10 cellular contexts compared by ENCODE assay signal in the genomic region with DNA sequence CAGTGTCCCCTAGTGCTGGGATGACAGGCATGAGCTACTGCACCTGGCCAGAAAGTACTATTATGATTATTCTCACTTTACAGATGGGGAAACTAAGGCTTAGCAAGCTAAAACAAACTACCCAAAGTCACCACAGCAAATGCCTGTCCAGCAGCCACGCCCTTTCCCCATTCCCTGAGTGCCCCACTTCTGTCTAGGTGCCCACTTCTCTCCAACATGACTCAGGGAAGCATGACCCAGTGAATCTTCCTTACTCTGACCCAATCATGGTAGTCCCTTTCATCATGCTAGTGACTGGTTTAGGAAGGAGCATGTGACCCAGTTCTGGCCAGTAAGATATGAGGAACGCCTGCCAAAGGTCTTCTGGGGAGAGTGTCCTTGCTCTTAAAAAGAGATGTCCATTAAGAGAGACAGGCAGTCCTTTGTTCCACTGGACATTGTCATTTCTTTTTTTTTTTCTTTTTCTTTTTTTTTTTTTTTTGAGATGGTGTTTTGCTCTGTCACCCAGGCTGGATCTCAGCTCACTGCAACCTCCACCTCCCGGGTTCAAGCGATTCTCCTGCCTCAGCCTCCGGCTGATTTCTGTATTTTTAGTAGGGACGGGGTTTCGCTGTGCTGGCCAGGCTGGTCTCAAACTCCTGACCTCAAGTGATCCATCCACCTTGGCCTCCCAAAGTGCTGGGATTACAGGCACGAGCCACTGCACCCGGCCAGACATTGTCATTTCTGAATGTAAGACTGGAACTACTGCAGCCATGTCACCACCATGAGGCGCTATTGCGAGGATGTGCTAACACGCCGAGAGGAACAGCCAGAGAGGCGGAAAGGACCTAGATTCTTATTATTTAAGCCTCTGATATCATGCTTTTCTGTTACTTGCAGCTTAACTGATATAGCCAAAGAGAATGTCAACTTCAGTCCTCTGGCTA. TPM values are rescaled to one million over a fixed set of nuclear protein-coding genes. Genes with fewer than 3 reads are reported as not detected.
A peak's percentile ranks its signal among the peaks of the same experiment; 100 is the strongest.
DNase-seq lines count a peak whose midpoint lies in the region; ATAC-seq and TF ChIP-seq lines count a peak whose summit lies in the region.
"Had no signal": no experiment of that assay in that cellular context is flagged by ENCODE, and none has a peak within 500 bp of the region (broad histone marks: within the 10 kb centered on the region; RNA-seq: fewer than 3 reads in every experiment).

No MANE protein-coding gene starts in this region.

- H3K4me1 ChIP-seq in DND-41 (ENCODE audit: insufficient read depth, low read length) (no peaks in the 10 kb centered on the region), foreskin keratinocyte (no peaks in the 10 kb centered on the region)
- H3K4me1 ChIP-seq: esophagus squamous epithelium had no signal

- no peaks in the 10 kb centered on the region for H3K9me3 ChIP-seq in DND-41 (ENCODE audit: insufficient read depth, low read length, severe bottlenecking)
- H3K9me3 ChIP-seq: esophagus squamous epithelium had no signal

- no peak overlapping the region for H2AFZ ChIP-seq in DND-41 (ENCODE audit: low read depth, low read length)

- no peak overlapping the region for H3K4me3 Mint-ChIP-seq in osteocyte (ENCODE audit: unreplicated experiment)

- no peak for DNase-seq in DND-41
- DNase-seq in GM13977 (ENCODE audit: low spot score), result no peak
- DNase-seq in OCI-M1 (lab: John Stamatoyannopoulos, UW), result peak; percentile 81
- no peak for DNase-seq in foreskin keratinocyte
- DNase-seq in G401 (ENCODE audit: low spot score), result no peak
- no peak for DNase-seq in osteocyte (ENCODE audit: extremely low spot score, unreplicated experiment)
- no peak for DNase-seq in epidermal melanocyte (ENCODE audit: insufficient read length, low spot score)
- DNase-seq: esophagus squamous epithelium, GF-D8 had no signal

- H3K9ac ChIP-seq in DND-41 (ENCODE audit: low read depth, low read length), result no peak overlapping the region

- H3K36me3 ChIP-seq in DND-41 (ENCODE audit: insufficient read depth, low read length), result no peaks in the 10 kb centered on the region
- H3K36me3 ChIP-seq: esophagus squamous epithelium had no signal

- H3K4me2 ChIP-seq in DND-41 (ENCODE audit: insufficient read depth, low read length), result no peak overlapping the region

- ATAC-seq in DND-41 (ENCODE audit: insufficient read depth, low read depth) (no peak), foreskin keratinocyte (no peak), GM21381 (IDR thresholded peaks at IDR 0.05; ENCODE audit: unreplicated experiment) (no peak)

- no peak overlapping the region for H3K4me3 ChIP-seq in DND-41 (ENCODE audit: low read depth in 1 of 2, low read length in 2 of 2)
- H3K4me3 ChIP-seq: esophagus squamous epithelium had no signal

- H3K36me3 Mint-ChIP-seq in osteocyte (ENCODE audit: unreplicated experiment), result no peaks in the 10 kb centered on the region

- H3K4me1 Mint-ChIP-seq in osteocyte (ENCODE audit: unreplicated experiment), result no peaks in the 10 kb centered on the region

- H3K27me3 ChIP-seq in DND-41 (ENCODE audit: insufficient read depth, low read length, poor library complexity) (peaks cover 13% of the 10 kb centered on the region), foreskin keratinocyte (peaks cover 27% of the 10 kb centered on the region)

- no peaks in the 10 kb centered on the region for H3K79me2 ChIP-seq in DND-41 (ENCODE audit: insufficient read depth, low read length)

- no peaks in the 10 kb centered on the region for H4K20me1 ChIP-seq in DND-41 (ENCODE audit: insufficient read depth, low read length)

- H3K27ac Mint-ChIP-seq in osteocyte (ENCODE audit: unreplicated experiment), result no peak overlapping the region

- H3K9me3 Mint-ChIP-seq in osteocyte (ENCODE audit: unreplicated experiment), result no peaks in the 10 kb centered on the region

- TF ChIP-seq CTCF in DND-41 (IDR thresholded peaks at IDR 0.05; ENCODE audit: borderline replicate concordance, extremely low read depth, low read length, poor library complexity, severe bottlenecking) (peak; percentile 40), GM13977 (IDR thresholded peaks at IDR 0.05; ENCODE audit: extremely low read depth, insufficient read depth, missing control alignments) (peak; percentile 33), foreskin keratinocyte (conservative IDR thresholded peaks at IDR 0.05) (peak; percentile 28), osteocyte (IDR thresholded peaks at IDR 0.05) (no peak)

- H3K27me3 Mint-ChIP-seq in osteocyte (ENCODE audit: unreplicated experiment), result peaks cover 52% of the 10 kb centered on the region

- H3K27ac ChIP-seq in DND-41 (ENCODE audit: low read length) (no peak overlapping the region), foreskin keratinocyte (no peak overlapping the region)
- H3K27ac ChIP-seq: esophagus squamous epithelium had no signal

- in situ Hi-C loops in GM13977 (cut with MboI; ENCODE audit: low pct_unique_long_range_greater_than_20kb, low sequenced_read_pairs, unreplicated experiment) (no loop called here), G401 (cut with HindIII; ENCODE audit: low sequenced_read_pairs) (no loop called here)

RNA-seq across cellular contexts. Expression of a gene that starts 19.8 kb away (rescaled TPM):
- total RNA-seq in foreskin keratinocyte (not detected in 2 replicates), osteocyte (0.26 TPM in 1 of 2 replicates, not detected in the other)
- polyA plus RNA-seq in foreskin keratinocyte, result not detected in 2 replicates
- 1.9 and 2.4 TPM in 2 replicates for total RNA-seq in G401 (2014; rRNA removed; shearing (Covaris generic))
- total RNA-seq: esophagus squamous epithelium had no signal

RNA-seq across cellular contexts. Expression of a gene that starts 59.6 kb away (rescaled TPM):
- total RNA-seq in foreskin keratinocyte, result 9.9 and 12.2 TPM in 2 replicates
- 3.0 and 4.4 TPM in 2 replicates for polyA plus RNA-seq in foreskin keratinocyte
- total RNA-seq in G401 (2014; rRNA removed; shearing (Covaris generic)), result 22.0 and 57.8 TPM in 2 replicates
- 24.7 and 28.3 TPM in 2 replicates for total RNA-seq in osteocyte
